9 cellular contexts compared by ENCODE assay signal in the genomic region with DNA sequence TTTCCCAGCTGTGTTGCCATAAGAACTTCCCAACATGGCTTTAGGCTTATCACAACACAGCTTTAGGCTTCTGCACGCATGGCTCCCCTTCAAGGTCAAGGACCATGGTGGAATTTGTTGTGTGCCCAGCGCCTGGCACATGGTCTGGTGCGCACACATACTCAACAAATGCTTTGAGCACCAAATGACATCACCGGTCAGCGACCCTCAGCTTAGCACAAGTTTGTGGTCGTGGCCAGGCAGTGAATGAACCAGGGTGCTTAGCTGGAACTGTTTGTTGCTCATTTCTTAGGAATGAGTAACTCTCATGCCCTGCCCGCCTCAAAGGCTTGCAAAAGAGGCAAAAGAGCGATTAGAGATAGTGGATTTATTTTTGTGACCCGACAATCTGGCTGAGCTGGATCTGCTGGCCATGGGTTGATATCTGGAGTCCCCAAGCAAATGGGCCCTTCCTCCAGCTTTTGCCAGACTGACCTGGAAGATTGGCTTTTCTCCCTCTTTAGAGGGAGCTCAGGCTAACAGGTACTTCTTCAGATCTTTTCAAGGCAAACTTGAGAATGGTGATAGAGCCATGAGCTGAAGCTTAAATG. TPM values are rescaled to one million over a fixed set of nuclear protein-coding genes. Genes with fewer than 3 reads are reported as not detected.
DNase-seq lines count a peak whose midpoint lies in the region; ATAC-seq and TF ChIP-seq lines count a peak whose summit lies in the region.
"Had no signal": no experiment of that assay in that cellular context is flagged by ENCODE, and none has a peak within 500 bp of the region (broad histone marks: within the 10 kb centered on the region; RNA-seq: fewer than 3 reads in every experiment).

No MANE protein-coding gene starts in this region.

- 47 to 54% methylated on average over 9 of the region's 9 CpGs for WGBS in thyroid gland, 2 donors

- H2AFZ ChIP-seq in MM.1S (ENCODE audit: low read length) = no peak overlapping the region

- H3K27ac ChIP-seq in left ventricle myocardium inferior (replicated peaks) = peak overlapping the region; percentile 58
- H3K27ac ChIP-seq in thyroid gland = peak overlapping the region; percentile 85 to 97 (median 95)
- H3K27ac ChIP-seq in MM.1S (ENCODE audit: low read length) = no peak overlapping the region

- H3K4me1 ChIP-seq in adipocyte (ENCODE audit: control insufficient read depth, insufficient read depth, low read length) (peaks cover 8% of the 10 kb centered on the region), left ventricle myocardium inferior (peaks cover 42% of the 10 kb centered on the region), thyroid gland (peaks cover 58 to 63% of the 10 kb centered on the region in 2 donors), MM.1S (ENCODE audit: low read length) (no peaks in the 10 kb centered on the region)

- no peaks in the 10 kb centered on the region for H4K20me1 ChIP-seq in MM.1S (ENCODE audit: insufficient read depth, low read length)

- H3K27me3 ChIP-seq in adipocyte (replicated peaks; ENCODE audit: control insufficient read depth, insufficient read depth, low read length) (no peaks in the 10 kb centered on the region), left ventricle myocardium inferior (ENCODE audit: low read depth) (no peaks in the 10 kb centered on the region), thyroid gland (no peaks in the 10 kb centered on the region), MM.1S (replicated peaks; ENCODE audit: insufficient read depth, low read length) (no peaks in the 10 kb centered on the region)

- ATAC-seq in HG03039 (IDR thresholded peaks at IDR 0.05; ENCODE audit: unreplicated experiment) = no peak
- no peak for ATAC-seq in GM21737 (IDR thresholded peaks at IDR 0.05; ENCODE audit: unreplicated experiment)

- no peaks in the 10 kb centered on the region for H3K36me3 ChIP-seq in adipocyte (ENCODE audit: control insufficient read depth, insufficient read depth, low read length, severe bottlenecking)
- no peaks in the 10 kb centered on the region for H3K36me3 ChIP-seq in left ventricle myocardium inferior
- no peaks in the 10 kb centered on the region for H3K36me3 ChIP-seq in thyroid gland
- no peaks in the 10 kb centered on the region for H3K36me3 ChIP-seq in MM.1S (replicated peaks; ENCODE audit: insufficient read depth, low read length)

- intact Hi-C loops in left ventricle myocardium inferior (cut with micrococcal nuclease) (no loop called here), thyroid gland (cut with DNase I) (no loop called here)

- TF ChIP-seq CTCF in left ventricle myocardium inferior (IDR thresholded peaks at IDR 0.05; ENCODE audit: borderline replicate concordance) (no peak), thyroid gland (IDR thresholded peaks at IDR 0.05) (no peak), MM.1S (IDR thresholded peaks at IDR 0.05; ENCODE audit: low read length) (no peak)

- H3K4me3 ChIP-seq in adipocyte (ENCODE audit: low read length) (no peak overlapping the region), left ventricle myocardium inferior (no peak overlapping the region), thyroid gland (replicated peaks in 1 of 3) (no peak overlapping the region), MM.1S (ENCODE audit: low read length) (no peak overlapping the region)

- TF ChIP-seq POLR2A in thyroid gland (IDR thresholded peaks at IDR 0.05) = peak in 1 of 2 donors; percentile 72

- no peaks in the 10 kb centered on the region for H3K9me2 ChIP-seq in MM.1S (replicated peaks; ENCODE audit: insufficient read depth, low read length)

- H3K9ac ChIP-seq in adipocyte (ENCODE audit: low read length) = no peak overlapping the region
- no peak overlapping the region for H3K9ac ChIP-seq in MM.1S (ENCODE audit: low read length)

- H3K4me2 ChIP-seq in MM.1S (ENCODE audit: low read depth, low read length) = no peak overlapping the region

- H3K79me2 ChIP-seq in MM.1S (ENCODE audit: low read length) = peaks cover 4% of the 10 kb centered on the region; the same call in 1 of the 2 replicates

- no peaks in the 10 kb centered on the region for H3K9me3 ChIP-seq in adipocyte (ENCODE audit: control insufficient read depth, low read length)
- no peaks in the 10 kb centered on the region for H3K9me3 ChIP-seq in left ventricle myocardium inferior (replicated peaks)
- no peaks in the 10 kb centered on the region for H3K9me3 ChIP-seq in thyroid gland
- H3K9me3 ChIP-seq in MM.1S (replicated peaks; ENCODE audit: insufficient read depth, low read length) = no peaks in the 10 kb centered on the region

- no peaks in the 10 kb centered on the region for H3F3A ChIP-seq in MM.1S (ENCODE audit: insufficient read depth, low read length)

- peak; percentile 84 for DNase-seq in HK-2 (ENCODE audit: unreplicated experiment)
- DNase-seq in adipocyte (ENCODE audit: low read depth) = peak; percentile 88
- DNase-seq in left ventricle myocardium inferior = no peak
- peak; percentile 97 to 98 for DNase-seq in thyroid gland
- DNase-seq in MM.1S = no peak
- no peak for DNase-seq in GF-D8 (lab: John Stamatoyannopoulos, UW)
- DNase-seq: activated gamma-delta T cell had no signal

RNA-seq across cellular contexts. Expression of gene DAP, which starts 58.9 kb away (rescaled TPM):
- 22.9 TPM for total RNA-seq in left ventricle myocardium inferior
- total RNA-seq in thyroid gland = 100 to 1,000 TPM in 3 of 4 donors, 10 to 100 TPM in 1; 66.1 to 130 (median 106) TPM

Comparison
In these comparisons a context has a peak if more than half of its experiments do, and no peak if none do; other contexts are left out.
1. DNase-seq: peak in HK-2 (single experiment), adipocyte (single experiment) and thyroid gland (2 of 2); none in left ventricle myocardium inferior (single experiment), MM.1S (single experiment) and GF-D8 (single experiment).